27 cellular contexts compared by ENCODE assay signal in genomic region chr17:75822800-75823166, GRCh38. TPM values are rescaled to one million over a fixed set of nuclear protein-coding genes. Genes with fewer than 3 reads are reported as not detected.
DNase-seq lines count a peak whose midpoint lies in the region; ATAC-seq, FAIRE-seq and TF ChIP-seq lines count a peak whose summit lies in the region.
"Had no signal": no experiment of that assay in that cellular context is flagged by ENCODE, and none has a peak within 500 bp of the region (broad histone marks: within the 10 kb centered on the region; RNA-seq: fewer than 3 reads in every experiment).

No MANE protein-coding gene starts in this region.

- no TSS peak for BruUV-seq in K562 (replicated peaks; lab: Mats Ljungman, UMichigan)

- peaks cover 5% of the 10 kb centered on the region in 2 experiments; a peak in 3 of 4 replicates for H3K4me1 Mint-ChIP-seq in H9

- no peak overlapping the region for H3T11ph ChIP-seq in H9 (ENCODE audit: low read length)

- no peaks in the 10 kb centered on the region for H3K27me3 Mint-ChIP-seq in H9 (ENCODE audit: low read depth)
- H3K27me3 Mint-ChIP-seq: dendritic cell treated with granulocyte-macrophage colony-stimulating factor and Interleukin-4, amounts not matched to agents 40 ng/mL and 50 ng/mL, for 4 days; type B pancreatic cell had no signal

- DNase-seq in GM06990 (ENCODE audit: extremely low read depth, insufficient read length) (peak; percentile 5), K562 (ENCODE audit: extremely low read depth in 1 of 4, low spot score in 3 of 4) (no peak), osteoblast (ENCODE audit: insufficient read length, low spot score, missing footprints) (peak; percentile 44), H9 (no peak), aorta (no peak)
- no peak for DNase-seq in effector CD8-positive, alpha-beta T cell (lab: John Stamatoyannopoulos, UW)
- DNase-seq: esophagus squamous epithelium, foreskin keratinocyte, GM23248, head of caudate nucleus, HFFc6, IMR-90, islet precursor cell, NCI-H146, NCI-H2107, psoas muscle, SHP77 had no signal

- H2BK12ac ChIP-seq in H9 (ENCODE audit: insufficient read length, low read depth, low read length), result no peak overlapping the region

- H3K4me1 ChIP-seq in BLaER1 (peaks cover 31% of the 10 kb centered on the region), K562 (replicated peaks in 1 of 2; ENCODE audit: control insufficient read depth in 2 of 2, insufficient read depth in 2 of 2, low read length in 2 of 2) (peaks cover 0 to 39% of the 10 kb centered on the region in 2 experiments; a peak in 1 of 5 replicates), osteoblast (ENCODE audit: insufficient read depth, low read length) (peaks cover 9% of the 10 kb centered on the region), H9 (ENCODE audit: insufficient read depth, low read length) (no peaks in the 10 kb centered on the region), aorta (ENCODE audit: control insufficient read depth in 1 of 2, insufficient read depth in 2 of 2, low read length in 2 of 2) (no peaks in the 10 kb centered on the region)
- H3K4me1 ChIP-seq: Caco-2, foreskin keratinocyte had no signal

- CTCF ChIA-PET in K562 (lab: Yijun Ruan, JAX; ENCODE audit: low intra/inter-chr PET ratio), result no interaction called here

- peaks cover 17 to 57% (median 55%) of the 10 kb centered on the region in 3 experiments for H3K36me3 Mint-ChIP-seq in H9 (ENCODE audit: insufficient read depth in 1 of 3, low read depth in 3 of 3)
- H3K36me3 Mint-ChIP-seq: activated naive CD4-positive, alpha-beta T cell treated with anti-CD3 and anti-CD28 coated beads, Interleukin-2, amount 50 U/mL, for 72 hours had no signal

- no peak overlapping the region for H3K4me3 ChIP-seq in BLaER1
- no peak overlapping the region for H3K4me3 ChIP-seq in GM06990 (replicated peaks; ENCODE audit: low read depth, low read length)
- no peak overlapping the region for H3K4me3 ChIP-seq in K562
- no peak overlapping the region for H3K4me3 ChIP-seq in osteoblast (ENCODE audit: insufficient read depth, low read length)
- H3K4me3 ChIP-seq in aorta (ENCODE audit: low read length in 2 of 2), result no peak overlapping the region
- H3K4me3 ChIP-seq: ascending aorta, esophagus squamous epithelium, GM23248, psoas muscle had no signal

- no peaks in the 10 kb centered on the region for H3K79me1 ChIP-seq in H9 (ENCODE audit: insufficient read depth, low read depth, low read length, poor library complexity, severe bottlenecking)

- no peak overlapping the region for H3K18ac ChIP-seq in H9 (ENCODE audit: insufficient read length, low read depth, low read length)

- H3K23ac ChIP-seq in H9 (ENCODE audit: insufficient read length, low read depth, low read length), result no peak overlapping the region

- no peaks in the 10 kb centered on the region; a peak in 1 of 5 replicates for H3K9me3 Mint-ChIP-seq in H9
- H3K9me3 Mint-ChIP-seq: activated naive CD4-positive, alpha-beta T cell treated with anti-CD3 and anti-CD28 coated beads, Interleukin-2, amount 50 U/mL, for 72 hours; activated T-helper 2 cell treated with anti-CD3 and anti-CD28 coated beads, Interferon-gamma antibody, Interleukin-2, Interleukin-4, amounts not matched to agents 10 μg/mL and 5 μg/mL and 100 μg/mL, durations not matched to agents 14 hours and 24 hours and 36 hours; dendritic cell treated with granulocyte-macrophage colony-stimulating factor and Interleukin-4, amounts not matched to agents 40 ng/mL and 50 ng/mL, for 4 days; HFFc6; T-helper 2 cell treated with Interferon-gamma antibody and Interleukin-4, amounts not matched to agents 5 μg/mL and 100 μg/mL, for 36 hours; type B pancreatic cell had no signal

- H4K8ac ChIP-seq in H9 (replicated peaks; ENCODE audit: insufficient read length, low read depth, low read length), result no peak overlapping the region

- no peaks in the 10 kb centered on the region for H3K79me2 ChIP-seq in K562 (ENCODE audit: control insufficient read depth, insufficient read depth, low read length)
- H3K79me2 ChIP-seq in osteoblast (ENCODE audit: insufficient read depth, low read length), result no peaks in the 10 kb centered on the region
- no peaks in the 10 kb centered on the region for H3K79me2 ChIP-seq in H9 (ENCODE audit: insufficient read depth, low read length)

- no peak for TF ChIP-seq EP300 in K562 (IDR thresholded peaks at IDR 0.05; ENCODE audit: low read length)

- in situ Hi-C loops in K562 (cut with MboI), result no loop called here

- H3K9ac ChIP-seq in BLaER1, result 0 out of 2 replicates have a peak overlapping the region, but pooled peaks have one; percentile 10
- H3K9ac ChIP-seq in K562 (ENCODE audit: insufficient read depth in 1 of 2, low read depth in 2 of 2, low read length in 2 of 2), result 0 out of 4 replicates have a peak overlapping the region, but pooled peaks of 1 of the 2 experiments have one; percentile 7
- no peak overlapping the region for H3K9ac ChIP-seq in H9 (ENCODE audit: extremely low read depth, insufficient read length, low read length)
- H3K9ac ChIP-seq: GM23248 had no signal

- 72% methylated on average over 3 of the region's 3 CpGs for WGBS in K562 (ENCODE audit: insufficient coverage, low coverage, missing lambda C conversion rate)
- no CpG with 5 or more reads among the region's 3 CpGs for WGBS in H9 (ENCODE audit: extremely low coverage, insufficient read length, low lambda C conversion rate)
- WGBS in aorta, 2 donors, result 61 to 63% methylated on average over 3 of the region's 3 CpGs

- H3K36me3 ChIP-seq in BLaER1 (peaks cover 89% of the 10 kb centered on the region), GM06990 (ENCODE audit: control insufficient read depth, insufficient read depth, low read length) (peaks cover 44% of the 10 kb centered on the region), K562 (ENCODE audit: control insufficient read depth, insufficient read depth, low read length) (peaks cover 77% of the 10 kb centered on the region; the same call in 2 of the 3 replicates), osteoblast (ENCODE audit: insufficient read depth, low read length) (peaks cover 30% of the 10 kb centered on the region), aorta (ENCODE audit: control insufficient read depth in 1 of 2, insufficient read depth in 2 of 2, low read length in 1 of 2) (peaks cover 0 to 8% of the 10 kb centered on the region in 2 donors)

- no peak overlapping the region for H4K91ac ChIP-seq in H9 (ENCODE audit: insufficient read length, low read depth, low read length)

- H2BK120ac ChIP-seq in H9 (ENCODE audit: low read depth, low read length, poor library complexity, severe bottlenecking), result no peak overlapping the region

- H2BK15ac ChIP-seq in H9 (ENCODE audit: low read depth, low read length), result no peak overlapping the region

- peaks cover 58% of the 10 kb centered on the region for H4K20me1 ChIP-seq in BLaER1
- no peaks in the 10 kb centered on the region for H4K20me1 ChIP-seq in K562 (replicated peaks; ENCODE audit: control insufficient read depth, insufficient read depth, low read length)
- H4K20me1 ChIP-seq in osteoblast (ENCODE audit: insufficient read depth, low read length), result no peaks in the 10 kb centered on the region
- H4K20me1 ChIP-seq in H9 (ENCODE audit: control insufficient read depth, insufficient read depth, insufficient read length), result no peaks in the 10 kb centered on the region

- no peak for FAIRE-seq in K562 (lab: Jason Lieb, UNC)
- FAIRE-seq: G401.6 had no signal

- TF ChIP-seq POLR2A in K562 (conservative IDR thresholded peaks at IDR 0.05), result 0 out of 2 replicates have a peak, but pooled peaks have one; percentile 2

- H3K14ac ChIP-seq in H9 (ENCODE audit: insufficient read depth, low read length), result no peak overlapping the region

- intact Hi-C loops in K562 (cut with micrococcal nuclease) (no loop called here), aorta (cut with DNase I) (no loop called here)

- H3K4ac ChIP-seq in H9 (ENCODE audit: low read depth, low read length), result no peak overlapping the region

- no peak for TF ChIP-seq RAD21 in K562 (CRISPR knock-in tag; conservative IDR thresholded peaks at IDR 0.05 in 1 of 2, IDR thresholded peaks at IDR 0.05 in 1 of 2)

- H3K4me2 ChIP-seq in BLaER1, result no peak overlapping the region
- no peak overlapping the region for H3K4me2 ChIP-seq in K562 (ENCODE audit: insufficient read depth, low read length)
- no peak overlapping the region for H3K4me2 ChIP-seq in osteoblast (ENCODE audit: insufficient read depth, low read length)
- H3K4me2 ChIP-seq in H9 (ENCODE audit: insufficient read depth, insufficient read length, low read length), result no peak overlapping the region

- no peak overlapping the region for H3K56ac ChIP-seq in H9 (ENCODE audit: insufficient read length, low read depth, low read length)

- POLR2A ChIA-PET in K562 (lab: Yijun Ruan, JAX), result interaction anchor here (0.8 to 8.0 kb wide), 8 partner anchors 7 to 47 kb away, joined by 3 to 121 read pairs (median 12); partner anchors contain the start of gene UNK

- H2BK5ac ChIP-seq in H9 (ENCODE audit: insufficient read length, low read length), result no peak overlapping the region

- H3K23me2 ChIP-seq in H9 (ENCODE audit: insufficient read length, low read depth, low read length, poor library complexity, severe bottlenecking), result no peaks in the 10 kb centered on the region

- no peaks in the 10 kb centered on the region for H3K9me1 ChIP-seq in K562 (ENCODE audit: control insufficient read depth, insufficient read depth, low read length)

- H3K4me3 Mint-ChIP-seq in H9, result no peak overlapping the region
- H3K4me3 Mint-ChIP-seq: dendritic cell treated with granulocyte-macrophage colony-stimulating factor and Interleukin-4, amounts not matched to agents 40 ng/mL and 50 ng/mL, for 4 days; HFFc6; T-helper 2 cell treated with Interferon-gamma antibody and Interleukin-4, amounts not matched to agents 5 μg/mL and 100 μg/mL, for 36 hours; type B pancreatic cell had no signal

- no peak overlapping the region for H2AK5ac ChIP-seq in H9 (ENCODE audit: insufficient read length, low read length)

- no peak overlapping the region for H3K27ac Mint-ChIP-seq in H9
- H3K27ac Mint-ChIP-seq: activated T-helper 2 cell treated with anti-CD3 and anti-CD28 coated beads, Interferon-gamma antibody, Interleukin-2, Interleukin-4, amounts not matched to agents 10 μg/mL and 5 μg/mL and 100 μg/mL, durations not matched to agents 14 hours and 24 hours and 36 hours; dendritic cell treated with granulocyte-macrophage colony-stimulating factor and Interleukin-4, amounts not matched to agents 40 ng/mL and 50 ng/mL, for 4 days; HFFc6; type B pancreatic cell had no signal

- H2BK20ac ChIP-seq in H9 (ENCODE audit: low read depth, low read length, poor library complexity, severe bottlenecking), result no peak overlapping the region

- ATAC-seq in K562 (no peak), aorta (ENCODE audit: low FRiP score) (no peak)
- ATAC-seq: foreskin keratinocyte, Panc1, psoas muscle had no signal

- 0 out of 2 replicates have a peak overlapping the region, but pooled peaks have one; percentile 41 for H3K27ac ChIP-seq in BLaER1
- no peak overlapping the region for H3K27ac ChIP-seq in K562 (ENCODE audit: extremely low read depth, low read depth, low read length)
- no peak overlapping the region for H3K27ac ChIP-seq in osteoblast (ENCODE audit: low read depth, low read length)
- no peak overlapping the region for H3K27ac ChIP-seq in H9 (ENCODE audit: insufficient read length, low read depth, low read length)
- H3K27ac ChIP-seq in aorta (ENCODE audit: low read depth in 1 of 2, low read length in 2 of 2), result no peak overlapping the region
- H3K27ac ChIP-seq: esophagus squamous epithelium, foreskin keratinocyte, GM23248, psoas muscle had no signal

- H2AFZ ChIP-seq in K562 (ENCODE audit: low read depth, low read length), result no peak overlapping the region
- no peak overlapping the region for H2AFZ ChIP-seq in osteoblast (ENCODE audit: low read length)
- no peak overlapping the region for H2AFZ ChIP-seq in H9 (ENCODE audit: low read length)
- H2AFZ ChIP-seq: GM23248 had no signal

- TF ChIP-seq CTCF in GM06990 (IDR thresholded peaks at IDR 0.05; ENCODE audit: insufficient read depth, low read length, poor library complexity, severe bottlenecking), result no peak
- no peak for TF ChIP-seq CTCF in K562 (IDR thresholded peaks at IDR 0.05 in 2 of 3, conservative IDR thresholded peaks at IDR 0.05 in 1 of 3; ENCODE audit: insufficient read depth in 2 of 3, low read depth in 1 of 3, low read length in 3 of 3)
- TF ChIP-seq CTCF in osteoblast (IDR thresholded peaks at IDR 0.05; ENCODE audit: extremely low read depth, low read depth, low read length), result no peak
- no peak for TF ChIP-seq CTCF in H9 (conservative IDR thresholded peaks at IDR 0.05)

- H3K9me3 ChIP-seq in BLaER1 (no peaks in the 10 kb centered on the region), K562 (replicated peaks; ENCODE audit: control insufficient read depth, insufficient read depth, low read depth, low read length) (no peaks in the 10 kb centered on the region), osteoblast (ENCODE audit: low read depth, low read length) (no peaks in the 10 kb centered on the region), H9 (ENCODE audit: control insufficient read depth, low read depth, low read length) (no peaks in the 10 kb centered on the region), aorta (ENCODE audit: control insufficient read depth, low read length) (no peaks in the 10 kb centered on the region)
- H3K9me3 ChIP-seq: ascending aorta, Caco-2, esophagus squamous epithelium, psoas muscle had no signal

- H3K27me3 ChIP-seq in BLaER1 (no peaks in the 10 kb centered on the region), GM06990 (replicated peaks; ENCODE audit: control insufficient read depth, insufficient read depth, low read length) (no peaks in the 10 kb centered on the region), K562 (ENCODE audit: control insufficient read depth in 2 of 2, insufficient read depth in 2 of 2, low read length in 2 of 2) (no peaks in the 10 kb centered on the region), osteoblast (ENCODE audit: insufficient read depth, low read length) (no peaks in the 10 kb centered on the region), H9 (ENCODE audit: insufficient read depth, low read length) (no peaks in the 10 kb centered on the region), aorta (ENCODE audit: control insufficient read depth in 1 of 2, insufficient read depth in 2 of 2, low read length in 1 of 2) (no peaks in the 10 kb centered on the region)
- H3K27me3 ChIP-seq: ascending aorta, esophagus squamous epithelium, foreskin keratinocyte had no signal

- H4K5ac ChIP-seq in H9 (ENCODE audit: insufficient read length, low read depth, low read length), result no peak overlapping the region

RNA-seq across cellular contexts. Expression of gene UNC13D, which starts 21.4 kb away (rescaled TPM):
- total RNA-seq in K562 (2011; cell fraction: chromatin; rRNA removed; ENCODE audit: low replicate concordance), result 235 and 813 TPM in 2 replicates
- total RNA-seq in K562 (2011; cell fraction: nucleolus; rRNA removed), result 592 and 605 TPM in 2 replicates
- 287 and 294 TPM in 2 replicates for total RNA-seq in K562 (2011; cell fraction: nucleoplasm; rRNA removed)
- 150 and 207 TPM in 2 replicates for total RNA-seq in K562 (2014; rRNA removed)
- total RNA-seq in K562 (2014; rRNA removed; fragmentation: Illumina TruSeq; extraction: Trizol), result 22.9 and 31.6 TPM in 2 replicates
- 74.2 and 74.8 TPM in 2 replicates for total RNA-seq in K562 (2015; rRNA removed; fragmentation: Illumina TruSeq; extraction: Trizol)
- total RNA-seq in K562 (2021), result 222 and 244 TPM in 2 replicates
- polyA plus RNA-seq in K562 (2011; rRNA removed), result 69.2 and 129 TPM in 2 replicates
- polyA plus RNA-seq in K562 (2011; cell fraction: cytosol; rRNA removed), result 51.7 and 114 TPM in 2 replicates
- polyA plus RNA-seq in K562 (2011; cell fraction: nucleus; rRNA removed), result 454 and 648 TPM in 2 replicates
- polyA plus RNA-seq in K562 (2012), result 163 and 235 TPM in 2 replicates
- polyA plus RNA-seq in K562 (2014; fragmentation: Illumina TruSeq; extraction: Trizol), result 66.9 and 108 TPM in 2 replicates
- polyA plus RNA-seq in K562 (2014; fragmentation: Nextera tagmentation; extraction: Ambion mirVana), result 1 to 10 TPM in 1 of 2 experiments, under 1 TPM in 1; 0.86 to 1.9 TPM
- 147 and 160 TPM in 2 replicates for polyA plus RNA-seq in K562 (2014; rRNA removed)
- 34.9 and 44.0 TPM in 2 replicates for polyA minus RNA-seq in K562 (2011; rRNA and poly(A)+ RNA removed)
- polyA minus RNA-seq in K562 (2011; cell fraction: cytosol; rRNA and poly(A)+ RNA removed), result 92.5 and 106 TPM in 2 replicates
- polyA minus RNA-seq in K562 (2011; cell fraction: nucleus; rRNA and poly(A)+ RNA removed), result 163 and 184 TPM in 2 replicates
- 1.1 and 2.1 TPM in 2 replicates for total RNA-seq in osteoblast
- total RNA-seq in H9 (2021), result 6.3 and 6.8 TPM in 2 replicates
- 10 to 100 TPM; 17.7 to 20.0 TPM for total RNA-seq in aorta
- 10 to 100 TPM in 1 of 2 donors, 1 to 10 TPM in 1; 3.8 to 23.1 TPM for polyA plus RNA-seq in aorta

RNA-seq across cellular contexts. Expression of gene WBP2, which starts 32.4 kb away (rescaled TPM):
- 86.2 and 163 TPM in 2 replicates for total RNA-seq in K562 (2011; cell fraction: chromatin; rRNA removed; ENCODE audit: low replicate concordance)
- total RNA-seq in K562 (2011; cell fraction: nucleolus; rRNA removed), result 82.5 and 95.5 TPM in 2 replicates
- 79.1 and 87.2 TPM in 2 replicates for total RNA-seq in K562 (2011; cell fraction: nucleoplasm; rRNA removed)
- 25.2 and 35.8 TPM in 2 replicates for total RNA-seq in K562 (2014; rRNA removed)
- total RNA-seq in K562 (2014; rRNA removed; fragmentation: Illumina TruSeq; extraction: Trizol), result 18.1 and 22.9 TPM in 2 replicates
- 13.8 and 16.2 TPM in 2 replicates for total RNA-seq in K562 (2015; rRNA removed; fragmentation: Illumina TruSeq; extraction: Trizol)
- 63.5 and 74.3 TPM in 2 replicates for total RNA-seq in K562 (2021)
- polyA plus RNA-seq in K562 (2011; rRNA removed), result 20.0 and 81.3 TPM in 2 replicates
- polyA plus RNA-seq in K562 (2011; cell fraction: cytosol; rRNA removed), result 25.6 and 40.9 TPM in 2 replicates
- polyA plus RNA-seq in K562 (2011; cell fraction: nucleus; rRNA removed), result 60.4 and 70.3 TPM in 2 replicates
- 83.9 and 158 TPM in 2 replicates for polyA plus RNA-seq in K562 (2012)
- polyA plus RNA-seq in K562 (2014; fragmentation: Illumina TruSeq; extraction: Trizol), result 68.6 and 96.0 TPM in 2 replicates
- 1 to 10 TPM; 2.2 to 3.7 TPM for polyA plus RNA-seq in K562 (2014; fragmentation: Nextera tagmentation; extraction: Ambion mirVana)
- polyA plus RNA-seq in K562 (2014; rRNA removed), result 30.9 and 33.1 TPM in 2 replicates
- 25.4 and 47.1 TPM in 2 replicates for polyA minus RNA-seq in K562 (2011; rRNA and poly(A)+ RNA removed)
- 45.1 and 49.2 TPM in 2 replicates for polyA minus RNA-seq in K562 (2011; cell fraction: cytosol; rRNA and poly(A)+ RNA removed)
- 30.4 and 43.1 TPM in 2 replicates for polyA minus RNA-seq in K562 (2011; cell fraction: nucleus; rRNA and poly(A)+ RNA removed)
- 31.1 and 38.3 TPM in 2 replicates for total RNA-seq in osteoblast
- total RNA-seq in H9 (2021), result 59.2 and 63.2 TPM in 2 replicates
- 100 to 1,000 TPM; 104 to 122 TPM for total RNA-seq in aorta
- polyA plus RNA-seq in aorta, result 100 to 1,000 TPM in 1 of 2 donors, 10 to 100 TPM in 1; 54.6 to 123 TPM

RNA-seq across cellular contexts. Expression of gene UNK, which starts 38.2 kb away (rescaled TPM):
- total RNA-seq in K562 (2011; cell fraction: chromatin; rRNA removed; ENCODE audit: low replicate concordance), result 112 and 148 TPM in 2 replicates
- 60.9 and 67.9 TPM in 2 replicates for total RNA-seq in K562 (2011; cell fraction: nucleolus; rRNA removed)
- total RNA-seq in K562 (2011; cell fraction: nucleoplasm; rRNA removed), result 116 and 161 TPM in 2 replicates
- total RNA-seq in K562 (2014; rRNA removed), result 12.8 and 16.0 TPM in 2 replicates
- total RNA-seq in K562 (2014; rRNA removed; fragmentation: Illumina TruSeq; extraction: Trizol), result 24.8 and 27.6 TPM in 2 replicates
- total RNA-seq in K562 (2015; rRNA removed; fragmentation: Illumina TruSeq; extraction: Trizol), result 25.8 and 27.7 TPM in 2 replicates
- total RNA-seq in K562 (2021), result 22.2 and 26.7 TPM in 2 replicates
- polyA plus RNA-seq in K562 (2011; rRNA removed), result 38.6 and 38.7 TPM in 2 replicates
- 17.7 and 26.9 TPM in 2 replicates for polyA plus RNA-seq in K562 (2011; cell fraction: cytosol; rRNA removed)
- polyA plus RNA-seq in K562 (2011; cell fraction: nucleus; rRNA removed), result 31.3 and 35.3 TPM in 2 replicates
- 20.2 and 24.9 TPM in 2 replicates for polyA plus RNA-seq in K562 (2012)
- 36.5 and 38.1 TPM in 2 replicates for polyA plus RNA-seq in K562 (2014; fragmentation: Illumina TruSeq; extraction: Trizol)
- polyA plus RNA-seq in K562 (2014; fragmentation: Nextera tagmentation; extraction: Ambion mirVana), result 10 to 100 TPM; 13.7 to 18.8 TPM
- polyA plus RNA-seq in K562 (2014; rRNA removed), result 24.2 and 25.4 TPM in 2 replicates
- 25.3 and 43.9 TPM in 2 replicates for polyA minus RNA-seq in K562 (2011; rRNA and poly(A)+ RNA removed)
- polyA minus RNA-seq in K562 (2011; cell fraction: cytosol; rRNA and poly(A)+ RNA removed), result 6.6 and 14.4 TPM in 2 replicates
- 17.8 and 34.1 TPM in 2 replicates for polyA minus RNA-seq in K562 (2011; cell fraction: nucleus; rRNA and poly(A)+ RNA removed)
- 18.5 and 23.6 TPM in 2 replicates for total RNA-seq in osteoblast
- 35.6 and 36.4 TPM in 2 replicates for total RNA-seq in H9 (2021)
- 10 to 100 TPM; 28.9 to 34.1 TPM for total RNA-seq in aorta
- polyA plus RNA-seq in aorta, result 10 to 100 TPM in 1 of 2 donors, 1 to 10 TPM in 1; 8.8 to 21.7 TPM

RNA-seq across cellular contexts. Expression of gene TRIM47, which starts 55.6 kb away (rescaled TPM):
- 3.4 and 21.0 TPM in 2 replicates for total RNA-seq in K562 (2011; cell fraction: chromatin; rRNA removed; ENCODE audit: low replicate concordance)
- 13.6 and 18.0 TPM in 2 replicates for total RNA-seq in K562 (2011; cell fraction: nucleolus; rRNA removed)
- 5.5 and 10.1 TPM in 2 replicates for total RNA-seq in K562 (2011; cell fraction: nucleoplasm; rRNA removed)
- total RNA-seq in K562 (2014; rRNA removed) (4.0 and 4.6 TPM in 2 replicates), K562 (2014; rRNA removed; fragmentation: Illumina TruSeq; extraction: Trizol) (1.0 and 1.1 TPM in 2 replicates), K562 (2015; rRNA removed; fragmentation: Illumina TruSeq; extraction: Trizol) (3.9 and 4.3 TPM in 2 replicates), K562 (2021) (5.8 and 6.1 TPM in 2 replicates), osteoblast (21.7 and 22.4 TPM in 2 replicates), H9 (2021) (5.5 and 6.9 TPM in 2 replicates), aorta (10 to 100 TPM; 39.8 to 88.5 TPM)
- polyA plus RNA-seq in K562 (2011; rRNA removed) (3.2 and 5.6 TPM in 2 replicates), K562 (2014; fragmentation: Illumina TruSeq; extraction: Trizol) (1.9 and 3.4 TPM in 2 replicates), K562 (2014; fragmentation: Nextera tagmentation; extraction: Ambion mirVana) (under 1 TPM; 0.56 to 0.63 TPM), K562 (2014; rRNA removed) (3.7 and 5.5 TPM in 2 replicates), aorta (10 to 100 TPM; 15.7 to 47.7 TPM)
- polyA plus RNA-seq in K562 (2011; cell fraction: cytosol; rRNA removed), result 5.1 and 9.1 TPM in 2 replicates
- 15.5 and 18.6 TPM in 2 replicates for polyA plus RNA-seq in K562 (2011; cell fraction: nucleus; rRNA removed)
- 4.2 and 6.8 TPM in 2 replicates for polyA plus RNA-seq in K562 (2012)
- polyA minus RNA-seq in K562 (2011; rRNA and poly(A)+ RNA removed), result 1.9 and 2.6 TPM in 2 replicates
- polyA minus RNA-seq in K562 (2011; cell fraction: cytosol; rRNA and poly(A)+ RNA removed), result 4.6 and 5.6 TPM in 2 replicates
- 8.6 and 9.2 TPM in 2 replicates for polyA minus RNA-seq in K562 (2011; cell fraction: nucleus; rRNA and poly(A)+ RNA removed)

RNA-seq across cellular contexts. Expression of gene GALK1, which starts 57.8 kb away (rescaled TPM):
- 12.6 and 46.2 TPM in 2 replicates for total RNA-seq in K562 (2011; cell fraction: chromatin; rRNA removed; ENCODE audit: low replicate concordance)
- total RNA-seq in K562 (2011; cell fraction: nucleolus; rRNA removed), result 46.2 and 53.6 TPM in 2 replicates
- total RNA-seq in K562 (2011; cell fraction: nucleoplasm; rRNA removed), result 21.6 and 27.1 TPM in 2 replicates
- 51.6 and 58.5 TPM in 2 replicates for total RNA-seq in K562 (2014; rRNA removed)
- 2.2 and 4.2 TPM in 2 replicates for total RNA-seq in K562 (2014; rRNA removed; fragmentation: Illumina TruSeq; extraction: Trizol)
- total RNA-seq in K562 (2015; rRNA removed; fragmentation: Illumina TruSeq; extraction: Trizol), result 23.2 and 23.4 TPM in 2 replicates
- total RNA-seq in K562 (2021), result 41.6 and 46.7 TPM in 2 replicates
- 17.4 and 31.4 TPM in 2 replicates for polyA plus RNA-seq in K562 (2011; rRNA removed)
- 40.3 and 101 TPM in 2 replicates for polyA plus RNA-seq in K562 (2011; cell fraction: cytosol; rRNA removed)
- 71.0 and 91.6 TPM in 2 replicates for polyA plus RNA-seq in K562 (2011; cell fraction: nucleus; rRNA removed)
- polyA plus RNA-seq in K562 (2012), result 29.9 and 60.2 TPM in 2 replicates
- 6.1 and 15.8 TPM in 2 replicates for polyA plus RNA-seq in K562 (2014; fragmentation: Illumina TruSeq; extraction: Trizol)
- 1 to 10 TPM in 1 of 2 experiments, under 1 TPM in 1; 0.45 to 2.1 TPM for polyA plus RNA-seq in K562 (2014; fragmentation: Nextera tagmentation; extraction: Ambion mirVana)
- 36.4 and 40.3 TPM in 2 replicates for polyA plus RNA-seq in K562 (2014; rRNA removed)
- 7.4 and 9.8 TPM in 2 replicates for polyA minus RNA-seq in K562 (2011; rRNA and poly(A)+ RNA removed)
- 23.4 and 30.8 TPM in 2 replicates for polyA minus RNA-seq in K562 (2011; cell fraction: cytosol; rRNA and poly(A)+ RNA removed)
- polyA minus RNA-seq in K562 (2011; cell fraction: nucleus; rRNA and poly(A)+ RNA removed), result 18.3 and 25.1 TPM in 2 replicates
- 25.3 and 27.7 TPM in 2 replicates for total RNA-seq in osteoblast
- 36.7 and 38.4 TPM in 2 replicates for total RNA-seq in H9 (2021)
- 10 to 100 TPM; 16.8 to 27.1 TPM for total RNA-seq in aorta
- polyA plus RNA-seq in aorta, result 10 to 100 TPM; 16.9 to 44.8 TPM

Comparison
In these comparisons a context has a peak if more than half of its experiments do, and no peak if none do; other contexts are left out.
1. DNase-seq: peak in GM06990 (single experiment) and osteoblast (single experiment); none in K562 (0 of 4), effector CD8-positive, alpha-beta T cell (single experiment), H9 (single experiment) and aorta (0 of 2).